ENCODE assay signal across 8 cellular contexts in the genomic region with DNA sequence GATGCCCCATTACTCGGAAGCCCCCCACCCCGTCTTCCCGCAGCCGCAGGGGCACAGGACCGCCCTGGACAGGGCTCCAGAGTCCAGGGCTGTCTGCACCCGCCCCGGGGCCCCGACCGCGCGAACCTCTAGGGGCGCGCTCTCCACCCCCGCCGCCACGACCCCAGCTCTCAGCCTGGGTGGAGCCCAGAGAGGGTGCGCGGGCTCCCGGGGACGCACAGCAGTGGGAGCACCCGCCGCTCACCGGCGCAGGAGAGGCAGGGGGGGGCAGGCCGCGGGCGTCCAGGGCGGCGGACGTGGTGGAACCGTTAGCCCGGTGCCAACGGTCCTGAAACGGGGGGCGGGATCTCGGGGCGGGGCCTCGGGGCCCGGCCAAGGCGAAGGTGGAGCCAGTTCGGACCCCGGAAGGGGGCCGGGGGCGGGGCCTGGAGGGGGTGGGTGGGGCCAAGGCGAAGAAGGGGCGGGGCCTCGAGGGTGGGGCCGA. TPM values are rescaled to one million over a fixed set of nuclear protein-coding genes. Genes with fewer than 3 reads are reported as not detected.
A peak's percentile ranks its signal among the peaks of the same experiment; 100 is the strongest.
DNase-seq lines count a peak whose midpoint lies in the region; ATAC-seq and TF ChIP-seq lines count a peak whose summit lies in the region.

ATP8B3 (minus strand) TSS at position 335 of the 484 bp plus-strand sequence. CDS start 540 bp downstream, outside the sequence.

- no peaks in the 10 kb centered on the region for H3K36me3 Mint-ChIP-seq in CD4-positive, CD25-positive, alpha-beta regulatory T cell

- H4K8ac ChIP-seq in mesenchymal stem cell (ENCODE audit: low read length): peak within 1 kb of the TSS; percentile 81

- H2AFZ ChIP-seq in KMS-11 (ENCODE audit: low read depth) (peak within 1 kb of the TSS; percentile 79), mesenchymal stem cell (ENCODE audit: low read depth, low read length) (peak within 1 kb of the TSS; percentile 85)

- H3K27ac Mint-ChIP-seq in CD4-positive, CD25-positive, alpha-beta regulatory T cell: peak within 1 kb of the TSS; percentile 92 to 96 (median 94)

- peaks cover 8% of the 10 kb centered on the region for H3K79me1 ChIP-seq in mesenchymal stem cell (replicated peaks; ENCODE audit: low read length, poor library complexity, severe bottlenecking)

- H3K9ac ChIP-seq in KMS-11 (no peak within 1 kb of the TSS; the same call in 1 of the 2 replicates), mesenchymal stem cell (ENCODE audit: low read length) (peak within 1 kb of the TSS; percentile 77)

- peak in 2 of 3 donors; percentile 65 to 76 for DNase-seq in CD4-positive, CD25-positive, alpha-beta regulatory T cell
- DNase-seq in brain microvascular endothelial cell: no peak
- no peak for DNase-seq in mesenchymal stem cell
- DNase-seq in upper lobe of right lung: no peak
- no peak for DNase-seq in UCSD-AML1 (lab: John Stamatoyannopoulos, UW; ENCODE audit: unreplicated experiment)
- DNase-seq in NCI-H524 (lab: John Stamatoyannopoulos, UW): no peak

- no peaks in the 10 kb centered on the region for H3K27me3 Mint-ChIP-seq in CD4-positive, CD25-positive, alpha-beta regulatory T cell

- H4K20me1 ChIP-seq in KMS-11 (ENCODE audit: insufficient read depth): no peaks in the 10 kb centered on the region

- peak within 1 kb of the TSS; percentile 89 to 97 (median 96) for H3K4me3 Mint-ChIP-seq in CD4-positive, CD25-positive, alpha-beta regulatory T cell

- H3K27me3 ChIP-seq in CD4-positive, CD25-positive, alpha-beta regulatory T cell (ENCODE audit: control insufficient read depth, insufficient read depth, low read length): no peaks in the 10 kb centered on the region
- peaks cover 18% of the 10 kb centered on the region; the same call in 1 of the 2 replicates for H3K27me3 ChIP-seq in KMS-11 (ENCODE audit: insufficient read depth, low read depth)
- no peaks in the 10 kb centered on the region for H3K27me3 ChIP-seq in brain microvascular endothelial cell (replicated peaks)
- H3K27me3 ChIP-seq in mesenchymal stem cell (ENCODE audit: control insufficient read depth in 1 of 2, insufficient read depth in 1 of 2, low read length in 2 of 2): peaks cover 0 to 4% of the 10 kb centered on the region in 2 experiments
- no peaks in the 10 kb centered on the region for H3K27me3 ChIP-seq in upper lobe of right lung

- H3K4me2 ChIP-seq in KMS-11: peak within 1 kb of the TSS; percentile 73
- H3K4me2 ChIP-seq in mesenchymal stem cell (ENCODE audit: low read length, poor library complexity, severe bottlenecking): peak within 1 kb of the TSS; percentile 96

- H3K27ac ChIP-seq in CD4-positive, CD25-positive, alpha-beta regulatory T cell (ENCODE audit: insufficient read depth, low read length, poor library complexity, severe bottlenecking): peak within 1 kb of the TSS; percentile 61
- H3K27ac ChIP-seq in KMS-11: no peak within 1 kb of the TSS
- H3K27ac ChIP-seq in brain microvascular endothelial cell: no peak within 1 kb of the TSS
- peak within 1 kb of the TSS; percentile 61 for H3K27ac ChIP-seq in mesenchymal stem cell (ENCODE audit: low read length, poor library complexity, severe bottlenecking)
- peak within 1 kb of the TSS; percentile 31 for H3K27ac ChIP-seq in upper lobe of right lung

- peak within 1 kb of the TSS in 1 of 2 experiments; percentile 95 for H3K14ac ChIP-seq in mesenchymal stem cell (ENCODE audit: low read length in 2 of 2)

- H4K91ac ChIP-seq in mesenchymal stem cell (ENCODE audit: low read length): peak within 1 kb of the TSS; percentile 57

- peak within 1 kb of the TSS in 1 of 2 experiments; percentile 83 for H3K23ac ChIP-seq in mesenchymal stem cell (ENCODE audit: low read length in 2 of 2)

- peak within 1 kb of the TSS; percentile 55 to 80 for H3K4ac ChIP-seq in mesenchymal stem cell (ENCODE audit: low read depth in 1 of 2, low read length in 2 of 2)

- H2BK120ac ChIP-seq in mesenchymal stem cell (ENCODE audit: low read depth, low read length): peak within 1 kb of the TSS; percentile 64

- peaks cover 4 to 18% (median 9%) of the 10 kb centered on the region in 4 donors for H3K4me1 Mint-ChIP-seq in CD4-positive, CD25-positive, alpha-beta regulatory T cell

- H2BK5ac ChIP-seq in mesenchymal stem cell (ENCODE audit: low read depth, low read length, poor library complexity, severe bottlenecking): no peak within 1 kb of the TSS

- H3K18ac ChIP-seq in mesenchymal stem cell (ENCODE audit: low read depth in 1 of 2, low read length in 2 of 2): peak within 1 kb of the TSS; percentile 69 to 92

- peaks cover 20% of the 10 kb centered on the region for H3K4me1 ChIP-seq in CD4-positive, CD25-positive, alpha-beta regulatory T cell (ENCODE audit: control insufficient read depth, insufficient read depth, low read length, poor library complexity, severe bottlenecking)
- H3K4me1 ChIP-seq in KMS-11 (ENCODE audit: low read depth, poor library complexity, severe bottlenecking) (peaks cover 7% of the 10 kb centered on the region), mesenchymal stem cell (ENCODE audit: control insufficient read depth, insufficient read depth, low read depth, low read length) (peaks cover 22% of the 10 kb centered on the region), upper lobe of right lung (peaks cover 15% of the 10 kb centered on the region)

- peaks cover 7% of the 10 kb centered on the region for H3K36me3 ChIP-seq in CD4-positive, CD25-positive, alpha-beta regulatory T cell (ENCODE audit: control insufficient read depth, insufficient read depth, low read length)
- H3K36me3 ChIP-seq in KMS-11 (ENCODE audit: insufficient read depth) (no peaks in the 10 kb centered on the region), brain microvascular endothelial cell (replicated peaks) (peaks cover 19% of the 10 kb centered on the region), mesenchymal stem cell (ENCODE audit: control insufficient read depth in 1 of 2, insufficient read depth in 2 of 2, low read depth in 1 of 2, low read length in 2 of 2) (peaks cover 14 to 36% of the 10 kb centered on the region in 2 experiments), upper lobe of right lung (peaks cover 22% of the 10 kb centered on the region)

- no peaks in the 10 kb centered on the region for H3K9me3 ChIP-seq in CD4-positive, CD25-positive, alpha-beta regulatory T cell (ENCODE audit: control insufficient read depth in 2 of 2, low read length in 2 of 2)
- H3K9me3 ChIP-seq in mesenchymal stem cell (ENCODE audit: control insufficient read depth, low read length) (no peaks in the 10 kb centered on the region), upper lobe of right lung (no peaks in the 10 kb centered on the region)

- peak within 1 kb of the TSS; percentile 36 for H2AK5ac ChIP-seq in mesenchymal stem cell (ENCODE audit: low read length, severe bottlenecking)

- 7% methylated on average over 22 of the region's 48 CpGs for WGBS in mesenchymal stem cell

- H3K9me3 Mint-ChIP-seq in CD4-positive, CD25-positive, alpha-beta regulatory T cell: peaks cover 0 to 2% (median 0%) of the 10 kb centered on the region in 7 donors

- H3K79me2 ChIP-seq in KMS-11 (ENCODE audit: insufficient read depth, low read depth): no peaks in the 10 kb centered on the region

- H3K4me3 ChIP-seq in CD4-positive, CD25-positive, alpha-beta regulatory T cell (ENCODE audit: low read depth, low read length): peak within 1 kb of the TSS; percentile 59
- H3K4me3 ChIP-seq in KMS-11 (IDR thresholded peaks at IDR 0.05; ENCODE audit: insufficient read depth, low read depth, low read length) (no peak within 1 kb of the TSS), brain microvascular endothelial cell (ENCODE audit: low read depth, low read length) (peak within 1 kb of the TSS; percentile 59), mesenchymal stem cell (ENCODE audit: insufficient read depth in 1 of 2, low read depth in 1 of 2, low read length in 2 of 2) (peak within 1 kb of the TSS; percentile 80 to 83), upper lobe of right lung (peak within 1 kb of the TSS; percentile 53)

- H2BK12ac ChIP-seq in mesenchymal stem cell (ENCODE audit: low read length in 2 of 2): peak within 1 kb of the TSS in 1 of 2 experiments; percentile 59

- in situ Hi-C loops in brain microvascular endothelial cell (cut with HindIII; ENCODE audit: low pct_ligation_motif_present, low sequenced_read_pairs): no loop called here

- intact Hi-C loops in upper lobe of right lung (cut with DNase I): no loop called here

- H2BK15ac ChIP-seq in mesenchymal stem cell (ENCODE audit: low read depth, poor library complexity, severe bottlenecking): peak within 1 kb of the TSS; percentile 82

- TF ChIP-seq CTCF in KMS-11 (conservative IDR thresholded peaks at IDR 0.05; ENCODE audit: low read depth, low read length) (no peak), brain microvascular endothelial cell (IDR thresholded peaks at IDR 0.05; ENCODE audit: low read depth, low read length, missing control alignments) (no peak), upper lobe of right lung (IDR thresholded peaks at IDR 0.05) (peak; percentile 17)

- ATAC-seq in CD4-positive, CD25-positive, alpha-beta regulatory T cell (ENCODE audit: low read depth in 2 of 2): peak; percentile 12 to 15
- ATAC-seq in GM19328 (IDR thresholded peaks at IDR 0.05; ENCODE audit: unreplicated experiment) (peak; percentile 5), upper lobe of right lung (no peak)

RNA-seq across cellular contexts. Expression of gene ATP8B3, which starts in this region (rescaled TPM):
- 12.2 TPM for total RNA-seq in CD4-positive, CD25-positive, alpha-beta regulatory T cell
- 1 to 10 TPM; 1.1 to 3.8 (median 2.6) TPM for polyA plus RNA-seq in CD4-positive, CD25-positive, alpha-beta regulatory T cell
- 3.5 TPM for polyA plus RNA-seq in mesenchymal stem cell (2013, experiment 1 of 2)
- polyA plus RNA-seq in mesenchymal stem cell (2013, experiment 2 of 2): 3.2 TPM
- total RNA-seq in upper lobe of right lung: 0.64 TPM

Comparison
In these comparisons a context has a peak if more than half of its experiments do, and no peak if none do; other contexts are left out.
1. DNase-seq: peak in CD4-positive, CD25-positive, alpha-beta regulatory T cell (2 of 3); none in brain microvascular endothelial cell (single experiment), mesenchymal stem cell (single experiment), upper lobe of right lung (single experiment), UCSD-AML1 (single experiment) and NCI-H524 (0 of 2).
2. H3K27ac ChIP-seq: peak in CD4-positive, CD25-positive, alpha-beta regulatory T cell (single experiment), mesenchymal stem cell (single experiment) and upper lobe of right lung (single experiment); none in KMS-11 (single experiment) and brain microvascular endothelial cell (single experiment).